43 cellular contexts compared by ENCODE assay signal in the genomic region with DNA sequence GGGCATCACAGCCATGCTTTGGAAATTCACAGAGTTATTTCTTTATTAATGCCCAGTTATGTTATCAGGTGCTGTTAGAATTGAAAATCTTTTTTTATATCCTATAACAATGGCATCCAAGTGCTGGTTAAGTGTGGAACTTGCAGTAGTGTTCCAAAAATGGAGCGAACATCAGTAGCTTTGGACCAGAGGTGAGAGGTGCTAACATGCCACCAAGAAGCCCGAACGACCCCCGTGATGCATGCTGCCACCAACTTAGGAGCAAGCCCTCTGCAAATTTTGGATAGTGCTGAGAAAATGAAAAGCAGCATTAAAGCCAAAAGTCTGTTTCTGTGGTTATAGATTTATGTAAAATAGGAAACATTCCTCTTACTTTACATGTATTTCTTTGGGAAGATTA. TPM values are rescaled to one million over a fixed set of nuclear protein-coding genes. Genes with fewer than 3 reads are reported as not detected.
"Had no signal": no experiment of that assay in that cellular context is flagged by ENCODE, and none has a peak within 500 bp of the region (broad histone marks: within the 10 kb centered on the region; RNA-seq: fewer than 3 reads in every experiment).

No MANE protein-coding gene starts in this region.

- H3K27ac ChIP-seq: adrenal gland, ascending aorta, body of pancreas, brain microvascular endothelial cell, breast epithelium, cardiac muscle cell had no signal

- H3K4me1 Mint-ChIP-seq: activated naive CD4-positive, alpha-beta T cell treated with anti-CD3 and anti-CD28 coated beads, Interleukin-2, amount 10 ng/mL, durations not matched to agents 7 days and 5 days; activated naive CD4-positive, alpha-beta T cell treated with anti-CD3 and anti-CD28 coated beads, Interleukin-2, amount 50 U/mL, for 24 hours; activated naive CD8-positive, alpha-beta T cell treated with anti-CD3 and anti-CD28 coated beads for 36 hours; activated naive CD8-positive, alpha-beta T cell treated with anti-CD3 and anti-CD28 coated beads, Interleukin-2, amount 10 ng/mL, durations not matched to agents 7 days and 5 days; activated naive CD8-positive, alpha-beta T cell treated with anti-CD3 and anti-CD28 coated beads, Interleukin-2, amount 50 U/mL, for 24 hours; activated T-helper 17 cell treated with anti-CD3 and anti-CD28 coated beads, Interleukin-2, amount 50 U/mL, for 72 hours; brain; central memory CD8-positive, alpha-beta T cell had no signal

- H3K4me3 Mint-ChIP-seq: activated naive CD4-positive, alpha-beta T cell treated with anti-CD3 and anti-CD28 coated beads for 36 hours; activated naive CD4-positive, alpha-beta T cell treated with anti-CD3 and anti-CD28 coated beads, Interleukin-2, amount 10 ng/mL, durations not matched to agents 7 days and 5 days; activated naive CD4-positive, alpha-beta T cell treated with anti-CD3 and anti-CD28 coated beads, Interleukin-2, amount 50 U/mL, for 24 hours; activated naive CD8-positive, alpha-beta T cell; activated naive CD8-positive, alpha-beta T cell treated with anti-CD3 and anti-CD28 coated beads for 36 hours; activated naive CD8-positive, alpha-beta T cell treated with anti-CD3 and anti-CD28 coated beads, Interleukin-2, amount 10 ng/mL, durations not matched to agents 7 days and 5 days; activated naive CD8-positive, alpha-beta T cell treated with anti-CD3 and anti-CD28 coated beads, Interleukin-2, amount 50 U/mL, for 24 hours; activated T-cell treated with anti-CD3 and anti-CD28 coated beads, Interleukin-2, amount 50 U/mL, for 24 hours; activated T-cell treated with anti-CD3 and anti-CD28 coated beads, Interleukin-2, amount 50 U/mL, for 4 hours; activated T-cell treated with anti-CD3 and anti-CD28 coated beads, Interleukin-2, amount 50 U/mL, for 72 hours; activated T-helper 1 cell treated with anti-CD3 and anti-CD28 coated beads, Interleukin-12 subunit alpha, Interleukin-12 subunit beta, Interleukin-2, Interleukin-4 antibody, amounts not matched to agents 30 ng/mL and 10 ng/mL and 1 ng/mL, durations not matched to agents 14 hours and 24 hours and 36 hours; activated T-helper 17 cell treated with anti-CD3 and anti-CD28 coated beads, Interleukin-2, amount 50 U/mL, for 72 hours; brain; central memory CD8-positive, alpha-beta T cell had no signal

- H3K4me3 ChIP-seq: adrenal gland, ascending aorta, body of pancreas, breast epithelium, cardiac muscle cell had no signal

- H3K36me3 ChIP-seq: ascending aorta, brain microvascular endothelial cell, breast epithelium, cardiac muscle cell had no signal

- H3K4me1 ChIP-seq: adrenal gland, ascending aorta, breast epithelium had no signal

- DNase-seq: activated effector memory CD4-positive, alpha-beta T cell treated with anti-CD3 and anti-CD28 coated beads, Interleukin-2, amount 50 U/mL, for 16 hours; activated effector memory CD4-positive, alpha-beta T cell treated with Interleukin-2 at 50 U/mL for 16 hours; activated gamma-delta T cell; activated gamma-delta T cell treated with Interleukin-2 at 50 U/mL for 16 hours; activated naive CD4-positive, alpha-beta T cell; activated naive CD4-positive, alpha-beta T cell treated with anti-CD3 and anti-CD28 coated beads for 36 hours; activated naive CD4-positive, alpha-beta T cell treated with anti-CD3 and anti-CD28 coated beads, Interleukin-2, amount 10 ng/mL, durations not matched to agents 7 days and 5 days; activated naive CD4-positive, alpha-beta T cell treated with anti-CD3 and anti-CD28 coated beads, Interleukin-2, amount 50 U/mL, for 16 hours; activated naive CD4-positive, alpha-beta T cell treated with Interleukin-2 at 50 U/mL for 16 hours; activated naive CD8-positive, alpha-beta T cell treated with anti-CD3 and anti-CD28 coated beads for 36 hours; activated naive CD8-positive, alpha-beta T cell treated with anti-CD3 and anti-CD28 coated beads, Interleukin-2, amount 10 ng/mL, durations not matched to agents 7 days and 5 days; activated naive CD8-positive, alpha-beta T cell treated with anti-CD3 and anti-CD28 coated beads, Interleukin-2, amount 50 U/mL, for 24 hours; activated T-cell treated with anti-CD3 and anti-CD28 coated beads, Interleukin-2, amount 50 U/mL, for 1 hour; activated T-cell treated with anti-CD3 and anti-CD28 coated beads, Interleukin-2, amount 50 U/mL, for 24 hours; activated T-cell treated with anti-CD3 and anti-CD28 coated beads, Interleukin-2, amount 50 U/mL, for 4 hours; activated T-cell treated with anti-CD3 and anti-CD28 coated beads, Interleukin-2, amount 50 U/mL, for 48 hours; activated T-cell treated with anti-CD3 and anti-CD28 coated beads, Interleukin-2, amount 50 U/mL, for 72 hours; adrenal gland; amniotic stem cell; amygdala; anterior cingulate cortex; aorta; brain microvascular endothelial cell; caudate nucleus; central memory CD4-positive, alpha-beta T cell; cerebellar nuclear complex had no signal

- H3K9me3 ChIP-seq: adrenal gland, ascending aorta, body of pancreas, breast epithelium had no signal

- H3K27me3 Mint-ChIP-seq: activated naive CD4-positive, alpha-beta T cell treated with anti-CD3 and anti-CD28 coated beads, Interleukin-2, amount 50 U/mL, for 24 hours; activated naive CD8-positive, alpha-beta T cell treated with anti-CD3 and anti-CD28 coated beads for 36 hours; activated naive CD8-positive, alpha-beta T cell treated with anti-CD3 and anti-CD28 coated beads, Interleukin-2, amount 10 ng/mL, durations not matched to agents 7 days and 5 days; activated naive CD8-positive, alpha-beta T cell treated with anti-CD3 and anti-CD28 coated beads, Interleukin-2, amount 50 U/mL, for 24 hours; activated T-cell treated with anti-CD3 and anti-CD28 coated beads, Interleukin-2, amount 50 U/mL, for 24 hours; brain had no signal

- H3K27ac Mint-ChIP-seq: activated naive CD4-positive, alpha-beta T cell treated with anti-CD3 and anti-CD28 coated beads for 36 hours; activated naive CD4-positive, alpha-beta T cell treated with anti-CD3 and anti-CD28 coated beads, Interleukin-2, amount 10 ng/mL, durations not matched to agents 7 days and 5 days; activated naive CD4-positive, alpha-beta T cell treated with anti-CD3 and anti-CD28 coated beads, Interleukin-2, amount 50 U/mL, for 24 hours; activated naive CD4-positive, alpha-beta T cell treated with anti-CD3 and anti-CD28 coated beads, Interleukin-2, amount 50 U/mL, for 72 hours; activated naive CD8-positive, alpha-beta T cell; activated naive CD8-positive, alpha-beta T cell treated with anti-CD3 and anti-CD28 coated beads for 36 hours; activated naive CD8-positive, alpha-beta T cell treated with anti-CD3 and anti-CD28 coated beads, Interleukin-2, amount 10 ng/mL, durations not matched to agents 7 days and 5 days; activated naive CD8-positive, alpha-beta T cell treated with anti-CD3 and anti-CD28 coated beads, Interleukin-2, amount 50 U/mL, for 24 hours; activated T-cell treated with anti-CD3 and anti-CD28 coated beads, Interleukin-2, amount 50 U/mL, for 24 hours; activated T-cell treated with anti-CD3 and anti-CD28 coated beads, Interleukin-2, amount 50 U/mL, for 72 hours; activated T-helper 1 cell treated with anti-CD3 and anti-CD28 coated beads, Interleukin-12 subunit alpha, Interleukin-12 subunit beta, Interleukin-2, Interleukin-4 antibody, amounts not matched to agents 30 ng/mL and 10 ng/mL and 1 ng/mL, durations not matched to agents 14 hours and 24 hours and 36 hours; activated T-helper 17 cell treated with anti-CD3 and anti-CD28 coated beads, Interleukin-2, amount 50 U/mL, for 72 hours; activated T-helper 2 cell treated with anti-CD3 and anti-CD28 coated beads, Interferon-gamma antibody, Interleukin-2, Interleukin-4, amounts not matched to agents 10 μg/mL and 5 μg/mL and 100 μg/mL, durations not matched to agents 14 hours and 24 hours and 36 hours; brain had no signal

- H3K9me3 Mint-ChIP-seq: activated naive CD4-positive, alpha-beta T cell treated with anti-CD3 and anti-CD28 coated beads for 36 hours; activated naive CD4-positive, alpha-beta T cell treated with anti-CD3 and anti-CD28 coated beads, Interleukin-2, amount 10 ng/mL, durations not matched to agents 7 days and 5 days; activated naive CD4-positive, alpha-beta T cell treated with anti-CD3 and anti-CD28 coated beads, Interleukin-2, amount 50 U/mL, for 24 hours; activated naive CD4-positive, alpha-beta T cell treated with anti-CD3 and anti-CD28 coated beads, Interleukin-2, amount 50 U/mL, for 72 hours; activated naive CD8-positive, alpha-beta T cell treated with anti-CD3 and anti-CD28 coated beads for 36 hours; activated naive CD8-positive, alpha-beta T cell treated with anti-CD3 and anti-CD28 coated beads, Interleukin-2, amount 10 ng/mL, durations not matched to agents 7 days and 5 days; activated naive CD8-positive, alpha-beta T cell treated with anti-CD3 and anti-CD28 coated beads, Interleukin-2, amount 50 U/mL, for 24 hours; activated T-cell treated with anti-CD3 and anti-CD28 coated beads, Interleukin-2, amount 50 U/mL, for 24 hours; activated T-cell treated with anti-CD3 and anti-CD28 coated beads, Interleukin-2, amount 50 U/mL, for 4 hours; activated T-cell treated with anti-CD3 and anti-CD28 coated beads, Interleukin-2, amount 50 U/mL, for 72 hours; activated T-helper 1 cell treated with anti-CD3 and anti-CD28 coated beads, Interleukin-12 subunit alpha, Interleukin-12 subunit beta, Interleukin-2, Interleukin-4 antibody, amounts not matched to agents 30 ng/mL and 10 ng/mL and 1 ng/mL, durations not matched to agents 14 hours and 24 hours and 36 hours; activated T-helper 17 cell treated with anti-CD3 and anti-CD28 coated beads, Interleukin-2, amount 50 U/mL, for 72 hours; activated T-helper 2 cell treated with anti-CD3 and anti-CD28 coated beads, Interferon-gamma antibody, Interleukin-2, Interleukin-4, amounts not matched to agents 10 μg/mL and 5 μg/mL and 100 μg/mL, durations not matched to agents 14 hours and 24 hours and 36 hours; brain; central memory CD8-positive, alpha-beta T cell had no signal

- H3K36me3 Mint-ChIP-seq: activated naive CD4-positive, alpha-beta T cell treated with anti-CD3 and anti-CD28 coated beads, Interleukin-2, amount 10 ng/mL, durations not matched to agents 7 days and 5 days; activated naive CD4-positive, alpha-beta T cell treated with anti-CD3 and anti-CD28 coated beads, Interleukin-2, amount 50 U/mL, for 24 hours; activated naive CD4-positive, alpha-beta T cell treated with anti-CD3 and anti-CD28 coated beads, Interleukin-2, amount 50 U/mL, for 72 hours; activated naive CD8-positive, alpha-beta T cell; activated naive CD8-positive, alpha-beta T cell treated with anti-CD3 and anti-CD28 coated beads for 36 hours; activated naive CD8-positive, alpha-beta T cell treated with anti-CD3 and anti-CD28 coated beads, Interleukin-2, amount 10 ng/mL, durations not matched to agents 7 days and 5 days had no signal

- H3K27me3 ChIP-seq: adrenal gland, ascending aorta, body of pancreas, brain microvascular endothelial cell, breast epithelium, cardiac muscle cell had no signal

RNA-seq across cellular contexts. Expression of gene RBP1, which starts 24.8 kb away (rescaled TPM):
- total RNA-seq: activated naive CD4-positive, alpha-beta T cell treated with anti-CD3 and anti-CD28 coated beads for 36 hours; activated naive CD4-positive, alpha-beta T cell treated with anti-CD3 and anti-CD28 coated beads, Interleukin-2, amount 50 U/mL, for 72 hours; activated naive CD8-positive, alpha-beta T cell treated with anti-CD3 and anti-CD28 coated beads for 36 hours; activated naive CD8-positive, alpha-beta T cell treated with anti-CD3 and anti-CD28 coated beads, Interleukin-2, amount 10 ng/mL, durations not matched to agents 7 days and 5 days; activated T-cell treated with anti-CD3 and anti-CD28 coated beads, Interleukin-2, amount 50 U/mL, for 72 hours; activated T-helper 1 cell treated with anti-CD3 and anti-CD28 coated beads, Interleukin-12 subunit alpha, Interleukin-12 subunit beta, Interleukin-2, Interleukin-4 antibody, amounts not matched to agents 30 ng/mL and 10 ng/mL and 1 ng/mL, durations not matched to agents 14 hours and 24 hours and 36 hours; activated T-helper 17 cell treated with anti-CD3 and anti-CD28 coated beads, Interleukin-2, amount 50 U/mL, for 72 hours; activated T-helper 2 cell treated with anti-CD3 and anti-CD28 coated beads, Interferon-gamma antibody, Interleukin-2, Interleukin-4, amounts not matched to agents 10 μg/mL and 5 μg/mL and 100 μg/mL, durations not matched to agents 14 hours and 24 hours and 36 hours had no signal

RNA-seq across cellular contexts. Expression of gene RBP2, which starts 38.4 kb away (rescaled TPM):
- total RNA-seq: activated naive CD4-positive, alpha-beta T cell treated with anti-CD3 and anti-CD28 coated beads for 36 hours; activated naive CD4-positive, alpha-beta T cell treated with anti-CD3 and anti-CD28 coated beads, Interleukin-2, amount 50 U/mL, for 72 hours; activated naive CD8-positive, alpha-beta T cell treated with anti-CD3 and anti-CD28 coated beads for 36 hours; activated naive CD8-positive, alpha-beta T cell treated with anti-CD3 and anti-CD28 coated beads, Interleukin-2, amount 10 ng/mL, durations not matched to agents 7 days and 5 days; activated T-cell treated with anti-CD3 and anti-CD28 coated beads, Interleukin-2, amount 50 U/mL, for 4 hours; activated T-cell treated with anti-CD3 and anti-CD28 coated beads, Interleukin-2, amount 50 U/mL, for 72 hours; activated T-helper 1 cell treated with anti-CD3 and anti-CD28 coated beads, Interleukin-12 subunit alpha, Interleukin-12 subunit beta, Interleukin-2, Interleukin-4 antibody, amounts not matched to agents 30 ng/mL and 10 ng/mL and 1 ng/mL, durations not matched to agents 14 hours and 24 hours and 36 hours; activated T-helper 17 cell treated with anti-CD3 and anti-CD28 coated beads, Interleukin-2, amount 50 U/mL, for 72 hours; activated T-helper 2 cell treated with anti-CD3 and anti-CD28 coated beads, Interferon-gamma antibody, Interleukin-2, Interleukin-4, amounts not matched to agents 10 μg/mL and 5 μg/mL and 100 μg/mL, durations not matched to agents 14 hours and 24 hours and 36 hours; aorta; ascending aorta; astrocyte; body of pancreas; bronchial epithelial cell; cardiac muscle cell; cardiac septum; cerebellum; chondrocyte had no signal
